In the genomic region with DNA sequence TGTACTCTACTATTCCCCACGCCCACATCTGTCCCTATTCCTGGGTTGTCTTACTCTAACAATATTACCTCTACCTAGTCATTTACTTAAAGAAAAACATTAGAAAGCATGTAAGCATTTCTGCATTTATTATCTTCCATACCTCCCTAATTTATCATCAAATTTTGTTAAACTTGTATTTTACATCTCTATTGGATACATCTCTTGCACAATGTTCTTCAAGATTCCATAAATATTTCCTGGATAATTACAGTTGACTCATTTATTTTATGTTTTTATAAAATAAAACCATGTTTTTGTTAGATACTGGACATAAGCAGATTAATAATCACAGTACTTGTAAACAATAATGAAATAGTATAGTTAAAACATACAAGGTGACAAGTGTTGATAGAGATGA, we compare ENCODE assay signal across 20 cellular contexts.
"Had no signal": no experiment of that assay in that cellular context is flagged by ENCODE, and none has a peak within 500 bp of the region (broad histone marks: within the 10 kb centered on the region; RNA-seq: fewer than 3 reads in every experiment).

No MANE protein-coding gene starts in this region.

- H3K27me3 ChIP-seq: gastroesophageal sphincter, neutrophil, right atrium auricular region, spleen, tibial artery, upper lobe of left lung, uterus had no signal

- ATAC-seq: esophagus mucosa; gastroesophageal sphincter; left lobe of liver; mucosa of descending colon; naive thymus-derived CD8-positive, alpha-beta T cell; stimulated activated memory B cell treated with anti-CD40 and anti-IgM and Interleukin-4, amounts not matched to agents 10 μg/mL and 1 μg/mL and 100 μg/mL, for 72 hours had no signal

- H3K4me1 ChIP-seq: gastroesophageal sphincter, right atrium auricular region, spleen, tibial artery, upper lobe of left lung, uterus had no signal

- FAIRE-seq: endometrium had no signal

- H3K27ac ChIP-seq: gastroesophageal sphincter, neutrophil, right atrium auricular region, spleen, tibial artery, upper lobe of left lung, uterus had no signal

- H3K9me3 ChIP-seq: gastroesophageal sphincter, neutrophil, right atrium auricular region, tibial artery, upper lobe of left lung, uterus had no signal

- DNase-seq: effector memory CD4-positive, alpha-beta T cell; foreskin fibroblast; glutamatergic neuron; islet precursor cell; mucosa of descending colon; naive thymus-derived CD8-positive, alpha-beta T cell; spleen; stimulated activated CD4-positive, alpha-beta T cell treated with anti-CD3 and anti-CD28 coated beads, Interleukin-15, amount 100 ng/mL, for 24 hours; stimulated activated CD4-positive, alpha-beta T cell treated with anti-CD3 and anti-CD28 coated beads, Interleukin-1b, Interleukin-23, amount 100 ng/mL, for 48 hours; stimulated activated CD4-positive, alpha-beta T cell treated with anti-CD3 and anti-CD28 coated beads, Interleukin-4, amount 100 ng/mL, for 24 hours; tibial artery; upper lobe of left lung; uterus had no signal

- H3K4me3 ChIP-seq: gastroesophageal sphincter, mucosa of descending colon, right atrium auricular region, spleen, tibial artery, upper lobe of left lung, uterus had no signal

- H3K36me3 ChIP-seq: gastroesophageal sphincter, neutrophil, right atrium auricular region, spleen, tibial artery, upper lobe of left lung, uterus had no signal
